7 cellular contexts compared by ENCODE assay signal in genomic region chr1:12878453-12878852, GRCh38. TPM values are rescaled to one million over a fixed set of nuclear protein-coding genes. Genes with fewer than 3 reads are reported as not detected.
"Had no signal": no experiment of that assay in that cellular context is flagged by ENCODE, and none has a peak within 500 bp of the region (broad histone marks: within the 10 kb centered on the region; RNA-seq: fewer than 3 reads in every experiment).

No MANE protein-coding gene starts in this region.

RNA-seq across cellular contexts. Expression of gene PRAMEF4, which starts 7.5 kb away (rescaled TPM):
- polyA plus RNA-seq: endothelial cell of umbilical vein, esophagus, fibroblast of lung, foreskin keratinocyte, heart left ventricle, heart right ventricle, hepatocyte had no signal

RNA-seq across cellular contexts. Expression of gene PRAMEF10, which starts 19.6 kb away (rescaled TPM):
- polyA plus RNA-seq: endothelial cell of umbilical vein, esophagus, fibroblast of lung, foreskin keratinocyte, heart left ventricle, heart right ventricle, hepatocyte had no signal

RNA-seq across cellular contexts. Expression of gene PRAMEF2, which starts 21.6 kb away (rescaled TPM):
- polyA plus RNA-seq: endothelial cell of umbilical vein, esophagus, fibroblast of lung, foreskin keratinocyte, heart left ventricle, heart right ventricle, hepatocyte had no signal

RNA-seq across cellular contexts. Expression of gene HNRNPCL1, which starts 29.9 kb away (rescaled TPM):
- polyA plus RNA-seq: endothelial cell of umbilical vein, esophagus, fibroblast of lung, foreskin keratinocyte, heart left ventricle, heart right ventricle, hepatocyte had no signal

RNA-seq across cellular contexts. Expression of gene PRAMEF7, which starts 38.0 kb away (rescaled TPM):
- polyA plus RNA-seq: endothelial cell of umbilical vein, esophagus, fibroblast of lung, foreskin keratinocyte, heart left ventricle, heart right ventricle, hepatocyte had no signal
